16 cellular contexts compared by ENCODE assay signal in genomic region chr6:156978948-156979347, GRCh38.
A peak's percentile ranks its signal among the peaks of the same experiment; 100 is the strongest.
DNase-seq lines count a peak whose midpoint lies in the region; ATAC-seq and TF ChIP-seq lines count a peak whose summit lies in the region.
"Had no signal": no experiment of that assay in that cellular context is flagged by ENCODE, and none has a peak within 500 bp of the region (broad histone marks: within the 10 kb centered on the region; RNA-seq: fewer than 3 reads in every experiment).

No MANE protein-coding gene starts in this region.

- intact Hi-C loops in vagina (cut with DNase I) (no loop called here), Right ventricle myocardium inferior (cut with DNase I) (loop anchor here (5.0 kb wide), 1 partner anchor 43 kb away; no protein-coding TSS in a partner anchor)

- 100% methylated on average over 2 of the region's 2 CpGs; no CpG with 5 or more reads in 1 of the 2 experiments for WGBS in endodermal cell (ENCODE audit: insufficient coverage in 1 of 2, insufficient read length in 1 of 2), 2 experiments

- H3K36me3 ChIP-seq in endodermal cell (ENCODE audit: control insufficient read depth, insufficient read depth, low read length) = no peaks in the 10 kb centered on the region
- no peaks in the 10 kb centered on the region for H3K36me3 ChIP-seq in vagina
- H3K36me3 ChIP-seq: Peyer's patch, right lobe of liver had no signal

- H3K36me3 Mint-ChIP-seq in endodermal cell (ENCODE audit: low read depth) = no peaks in the 10 kb centered on the region
- H3K36me3 Mint-ChIP-seq: naive thymus-derived CD8-positive, alpha-beta T cell had no signal

- no peak overlapping the region for H3K4me3 Mint-ChIP-seq in endodermal cell
- H3K4me3 Mint-ChIP-seq: activated naive CD8-positive, alpha-beta T cell treated with anti-CD3 and anti-CD28 coated beads, Interleukin-2, amount 10 ng/mL, durations not matched to agents 7 days and 5 days had no signal

- H3K27ac ChIP-seq in endodermal cell (ENCODE audit: low read depth, low read length) = no peak overlapping the region
- H3K27ac ChIP-seq in vagina = no peak overlapping the region
- H3K27ac ChIP-seq: Peyer's patch, right lobe of liver had no signal

- TF ChIP-seq POLR2A in vagina (IDR thresholded peaks at IDR 0.05) = no peak

- DNase-seq in endodermal cell (no peak), vagina (ENCODE audit: extremely low spot score in 2 of 2) (no peak), Right ventricle myocardium inferior (ENCODE audit: missing footprints) (no peak)
- DNase-seq in activated CD4-positive, CD25-positive, alpha-beta regulatory T cell (lab: John Stamatoyannopoulos, UW) = no peak
- DNase-seq: activated naive CD8-positive, alpha-beta T cell treated with anti-CD3 and anti-CD28 coated beads, Interleukin-2, amount 10 ng/mL, durations not matched to agents 7 days and 5 days; C1 segment of cervical spinal cord; cerebellar nuclear complex; GDM1; naive thymus-derived CD8-positive, alpha-beta T cell; Peyer's patch; right lobe of liver; testis had no signal

- H3K4me1 ChIP-seq in endodermal cell (ENCODE audit: control insufficient read depth, insufficient read depth, low read length) (no peaks in the 10 kb centered on the region), vagina (peaks cover 70% of the 10 kb centered on the region)

- H3K9ac ChIP-seq in endodermal cell (ENCODE audit: extremely low read depth, low read length, poor library complexity, severe bottlenecking) = no peak overlapping the region

- H3K27me3 ChIP-seq in endodermal cell (ENCODE audit: control insufficient read depth, insufficient read depth, low read length, poor library complexity, severe bottlenecking) (no peaks in the 10 kb centered on the region), vagina (no peaks in the 10 kb centered on the region)
- H3K27me3 ChIP-seq: Peyer's patch, right lobe of liver, testis had no signal

- H3K9me3 Mint-ChIP-seq in endodermal cell = no peaks in the 10 kb centered on the region
- H3K9me3 Mint-ChIP-seq: activated naive CD8-positive, alpha-beta T cell treated with anti-CD3 and anti-CD28 coated beads, Interleukin-2, amount 10 ng/mL, durations not matched to agents 7 days and 5 days; naive thymus-derived CD8-positive, alpha-beta T cell had no signal

- TF ChIP-seq CTCF in endodermal cell (conservative IDR thresholded peaks at IDR 0.05) (no peak), vagina (IDR thresholded peaks at IDR 0.05) (no peak)

- H3K27me3 Mint-ChIP-seq in endodermal cell (ENCODE audit: insufficient read depth) = no peaks in the 10 kb centered on the region
- H3K27me3 Mint-ChIP-seq: naive thymus-derived CD8-positive, alpha-beta T cell had no signal

- peaks cover 36% of the 10 kb centered on the region for H3K4me1 Mint-ChIP-seq in endodermal cell

- H3K4me3 ChIP-seq in endodermal cell (ENCODE audit: low read length) (no peak overlapping the region), vagina (no peak overlapping the region)
- H3K4me3 ChIP-seq: Peyer's patch, right lobe of liver, testis had no signal

- ATAC-seq in GM18867 (IDR thresholded peaks at IDR 0.05; ENCODE audit: unreplicated experiment) (peak; percentile 54), GM21786 (IDR thresholded peaks at IDR 0.05; ENCODE audit: unreplicated experiment) (peak; percentile 56), HG03196 (IDR thresholded peaks at IDR 0.05; ENCODE audit: unreplicated experiment) (peak; percentile 44), Right ventricle myocardium inferior (no peak)
- ATAC-seq: left lobe of liver; naive thymus-derived CD8-positive, alpha-beta T cell had no signal

- H3K9me3 ChIP-seq in endodermal cell (ENCODE audit: control insufficient read depth, low read length) (no peaks in the 10 kb centered on the region), vagina (no peaks in the 10 kb centered on the region)
- H3K9me3 ChIP-seq: Peyer's patch, right lobe of liver, testis had no signal

- H3K27ac Mint-ChIP-seq in endodermal cell = peak overlapping the region; percentile 23
- H3K27ac Mint-ChIP-seq: activated naive CD8-positive, alpha-beta T cell treated with anti-CD3 and anti-CD28 coated beads, Interleukin-2, amount 10 ng/mL, durations not matched to agents 7 days and 5 days had no signal
